22 cellular contexts compared by ENCODE assay signal in genomic region chr6:87945181-87945580, GRCh38.
A peak's percentile ranks its signal among the peaks of the same experiment; 100 is the strongest.
DNase-seq lines count a peak whose midpoint lies in the region; ATAC-seq, FAIRE-seq and TF ChIP-seq lines count a peak whose summit lies in the region.
"Had no signal": no experiment of that assay in that cellular context is flagged by ENCODE, and none has a peak within 500 bp of the region (broad histone marks: within the 10 kb centered on the region; RNA-seq: fewer than 3 reads in every experiment).

No MANE protein-coding gene starts in this region.

- H3K4me2 ChIP-seq in keratinocyte (ENCODE audit: control insufficient read depth, extremely low read depth, insufficient read depth, low read depth, low read length) = peak overlapping the region; percentile 68

- peak overlapping the region; percentile 34 for H2AFZ ChIP-seq in keratinocyte (ENCODE audit: control insufficient read depth, low read length)

- peak; percentile 41 for FAIRE-seq in keratinocyte (lab: Jason Lieb, UNC)
- FAIRE-seq: RCC 7860, TTC549, urothelium cell line had no signal

- H3K4me3 ChIP-seq in keratinocyte (ENCODE audit: control insufficient read depth in 2 of 3, extremely low read depth in 1 of 3, insufficient read depth in 2 of 3, low read depth in 1 of 3, low read length in 3 of 3) (peak overlapping the region in 1 of 3 experiments; percentile 1), gastrocnemius medialis (no peak overlapping the region)
- H3K4me3 ChIP-seq: adrenal gland, right lobe of liver had no signal

- H3K4me1 Mint-ChIP-seq in brain = peaks cover 51% of the 10 kb centered on the region
- H3K4me1 Mint-ChIP-seq: activated CD4-positive, alpha-beta T cell treated with anti-CD3 and anti-CD28 coated beads, Interleukin-2, amount 10 ng/mL, durations not matched to agents 7 days and 5 days; CD4-positive, CD25-positive, alpha-beta regulatory T cell had no signal

- intact Hi-C loops in gastrocnemius medialis (cut with DNase I; ENCODE audit: low total_unique reads) = no loop called here

- H3K27me3 ChIP-seq in keratinocyte (ENCODE audit: control insufficient read depth, extremely low read depth, insufficient read depth, low read length) = no peaks in the 10 kb centered on the region
- no peaks in the 10 kb centered on the region for H3K27me3 ChIP-seq in gastrocnemius medialis
- H3K27me3 ChIP-seq: adrenal gland, right lobe of liver had no signal

- no peak overlapping the region for H3K9ac ChIP-seq in keratinocyte (ENCODE audit: control insufficient read depth, extremely low read depth, insufficient read depth, low read length)

- no peak for TF ChIP-seq POLR2A in gastrocnemius medialis (IDR thresholded peaks at IDR 0.05)

- no peak for TF ChIP-seq CTCF in brain (conservative IDR thresholded peaks at IDR 0.05)
- TF ChIP-seq CTCF in keratinocyte (optimal IDR thresholded peaks at IDR 0.05 in 1 of 3, IDR thresholded peaks at IDR 0.05 in 1 of 3, conservative IDR thresholded peaks at IDR 0.05 in 1 of 3; ENCODE audit: extremely low read depth in 1 of 3, insufficient read depth in 2 of 3, low read length in 3 of 3) = no peak
- no peak for TF ChIP-seq CTCF in gastrocnemius medialis (IDR thresholded peaks at IDR 0.05 in 4 of 5, conservative IDR thresholded peaks at IDR 0.05 in 1 of 5)

- dilution Hi-C loops in keratinocyte (cut with MboI; ENCODE audit: extremely low pct_ligation_motif_present, low sequenced_read_pairs) = no loop called here

- in situ Hi-C loops in gastrocnemius medialis (cut with MboI; ENCODE audit: low sequenced_read_pairs in 4 of 4) = no loop called here

- H3K4me3 Mint-ChIP-seq in brain = peak overlapping the region in 4 of 5 experiments; percentile 28 to 68 (median 47)
- H3K4me3 Mint-ChIP-seq: activated CD4-positive, alpha-beta T cell treated with anti-CD3 and anti-CD28 coated beads, Interleukin-2, amount 10 ng/mL, durations not matched to agents 7 days and 5 days; CD4-positive, CD25-positive, alpha-beta regulatory T cell; endodermal cell had no signal

- H3K9me3 ChIP-seq in keratinocyte (ENCODE audit: control insufficient read depth, low read depth, low read length) = no peaks in the 10 kb centered on the region
- H3K9me3 ChIP-seq in gastrocnemius medialis = no peaks in the 10 kb centered on the region
- H3K9me3 ChIP-seq: adrenal gland, right lobe of liver had no signal

- DNase-seq in NCI-H2171 treated with DMSO at 0.1 percent for 48 hours (lab: John Stamatoyannopoulos, UW) (peak; percentile 91), keratinocyte (ENCODE audit: low read depth, low spot score) (no peak), gastrocnemius medialis (no peak), NCI-H526 (lab: John Stamatoyannopoulos, UW) (no peak), glomerular visceral epithelial cell (ENCODE audit: extremely low spot score) (no peak)
- DNase-seq: activated CD4-positive, alpha-beta T cell treated with anti-CD3 and anti-CD28 coated beads, Interleukin-2, amount 10 ng/mL, durations not matched to agents 7 days and 5 days; activated CD8-positive, alpha-beta memory T cell treated with anti-CD3 and anti-CD28 coated beads, Interleukin-2, amount 50 U/mL, for 4 hours; activated effector memory CD4-positive, alpha-beta T cell treated with Interleukin-2 at 50 U/mL for 16 hours; CD4-positive, CD25-positive, alpha-beta regulatory T cell; DND-41; NCI-H187 treated with DMSO at 0.1 percent for 48 hours; NCI-H774; right lobe of liver; stimulated activated naive CD4-positive, alpha-beta T cell treated with Interleukin-2 at 50 U/mL for 16 hours had no signal

- peak overlapping the region; percentile 80 to 95 (median 93) for H3K27ac Mint-ChIP-seq in brain
- H3K27ac Mint-ChIP-seq: activated CD4-positive, alpha-beta T cell treated with anti-CD3 and anti-CD28 coated beads, Interleukin-2, amount 10 ng/mL, durations not matched to agents 7 days and 5 days; CD4-positive, CD25-positive, alpha-beta regulatory T cell had no signal

- no peaks in the 10 kb centered on the region for H3K79me2 ChIP-seq in keratinocyte (ENCODE audit: control insufficient read depth, insufficient read depth, low read length)

- peak; percentile 22 to 31 for ATAC-seq in gastrocnemius medialis
- no peak for ATAC-seq in HG03565 (IDR thresholded peaks at IDR 0.05; ENCODE audit: unreplicated experiment)
- ATAC-seq in HG03457 (IDR thresholded peaks at IDR 0.05; ENCODE audit: unreplicated experiment) = no peak

- peaks cover 16% of the 10 kb centered on the region for H3K4me1 ChIP-seq in keratinocyte (ENCODE audit: control insufficient read depth, extremely low read depth, insufficient read depth, low read length)
- peaks cover 7 to 24% of the 10 kb centered on the region in 2 donors for H3K4me1 ChIP-seq in gastrocnemius medialis
- H3K4me1 ChIP-seq: right lobe of liver had no signal

- no peaks in the 10 kb centered on the region for H3K9me1 ChIP-seq in keratinocyte (ENCODE audit: control insufficient read depth, extremely low read depth, insufficient read depth, low read length)

- H3K27me3 Mint-ChIP-seq in brain = peaks cover 12% of the 10 kb centered on the region

- H3K36me3 Mint-ChIP-seq in brain = no peaks in the 10 kb centered on the region
- H3K36me3 Mint-ChIP-seq: CD4-positive, CD25-positive, alpha-beta regulatory T cell had no signal

- H3K27ac ChIP-seq in keratinocyte (ENCODE audit: control insufficient read depth, insufficient read depth, low read length) = peak overlapping the region; percentile 33
- no peak overlapping the region for H3K27ac ChIP-seq in gastrocnemius medialis
- H3K27ac ChIP-seq: adrenal gland, right lobe of liver had no signal

- no peaks in the 10 kb centered on the region for H4K20me1 ChIP-seq in keratinocyte (ENCODE audit: control insufficient read depth, extremely low read depth, insufficient read depth, low read length)

- H3K9me3 Mint-ChIP-seq in brain = peaks cover 0 to 3% (median 0%) of the 10 kb centered on the region in 5 experiments
- H3K9me3 Mint-ChIP-seq: activated CD4-positive, alpha-beta T cell treated with anti-CD3 and anti-CD28 coated beads, Interleukin-2, amount 10 ng/mL, durations not matched to agents 7 days and 5 days; CD4-positive, CD25-positive, alpha-beta regulatory T cell; endodermal cell had no signal

- H3K36me3 ChIP-seq in keratinocyte (ENCODE audit: control insufficient read depth in 2 of 2, extremely low read depth in 1 of 2, insufficient read depth in 2 of 2, low read length in 2 of 2) (no peaks in the 10 kb centered on the region), gastrocnemius medialis (no peaks in the 10 kb centered on the region)
- H3K36me3 ChIP-seq: adrenal gland, right lobe of liver had no signal

Comparison
In these comparisons a context has a peak if more than half of its experiments do, and no peak if none do; other contexts are left out.
1. ATAC-seq: peak in gastrocnemius medialis (2 of 2); none in HG03565 (single experiment) and HG03457 (single experiment).